ENCODE assay signal across 2 cellular contexts in the genomic region with DNA sequence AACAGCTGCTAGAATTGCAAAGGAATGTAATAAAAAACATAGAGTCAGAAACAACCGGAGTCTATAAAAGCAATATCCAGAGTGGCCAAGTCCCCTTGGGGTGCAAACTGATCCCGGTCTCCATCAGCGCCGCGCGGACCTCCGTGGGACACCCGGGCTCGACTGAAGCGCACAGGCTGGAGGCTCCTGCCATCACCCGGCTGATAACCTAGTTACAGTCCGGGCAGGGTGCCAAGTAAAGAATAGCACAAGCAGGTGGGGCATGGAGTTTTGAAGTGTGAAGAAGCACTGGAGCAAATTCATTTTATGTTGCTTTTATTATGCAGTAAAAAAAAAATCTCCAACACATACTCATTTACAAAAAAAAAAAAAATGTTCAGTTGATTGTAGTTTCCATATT.
TF ChIP-seq lines count a peak whose summit lies in the region.

No MANE protein-coding gene starts in this region.

TF ChIP-seq in HEK293, 187 proteins besides CTCF, POLR2A, EP300 and RAD21 (continued from another document and continues in another):
- TF ChIP-seq, protein P1, sequence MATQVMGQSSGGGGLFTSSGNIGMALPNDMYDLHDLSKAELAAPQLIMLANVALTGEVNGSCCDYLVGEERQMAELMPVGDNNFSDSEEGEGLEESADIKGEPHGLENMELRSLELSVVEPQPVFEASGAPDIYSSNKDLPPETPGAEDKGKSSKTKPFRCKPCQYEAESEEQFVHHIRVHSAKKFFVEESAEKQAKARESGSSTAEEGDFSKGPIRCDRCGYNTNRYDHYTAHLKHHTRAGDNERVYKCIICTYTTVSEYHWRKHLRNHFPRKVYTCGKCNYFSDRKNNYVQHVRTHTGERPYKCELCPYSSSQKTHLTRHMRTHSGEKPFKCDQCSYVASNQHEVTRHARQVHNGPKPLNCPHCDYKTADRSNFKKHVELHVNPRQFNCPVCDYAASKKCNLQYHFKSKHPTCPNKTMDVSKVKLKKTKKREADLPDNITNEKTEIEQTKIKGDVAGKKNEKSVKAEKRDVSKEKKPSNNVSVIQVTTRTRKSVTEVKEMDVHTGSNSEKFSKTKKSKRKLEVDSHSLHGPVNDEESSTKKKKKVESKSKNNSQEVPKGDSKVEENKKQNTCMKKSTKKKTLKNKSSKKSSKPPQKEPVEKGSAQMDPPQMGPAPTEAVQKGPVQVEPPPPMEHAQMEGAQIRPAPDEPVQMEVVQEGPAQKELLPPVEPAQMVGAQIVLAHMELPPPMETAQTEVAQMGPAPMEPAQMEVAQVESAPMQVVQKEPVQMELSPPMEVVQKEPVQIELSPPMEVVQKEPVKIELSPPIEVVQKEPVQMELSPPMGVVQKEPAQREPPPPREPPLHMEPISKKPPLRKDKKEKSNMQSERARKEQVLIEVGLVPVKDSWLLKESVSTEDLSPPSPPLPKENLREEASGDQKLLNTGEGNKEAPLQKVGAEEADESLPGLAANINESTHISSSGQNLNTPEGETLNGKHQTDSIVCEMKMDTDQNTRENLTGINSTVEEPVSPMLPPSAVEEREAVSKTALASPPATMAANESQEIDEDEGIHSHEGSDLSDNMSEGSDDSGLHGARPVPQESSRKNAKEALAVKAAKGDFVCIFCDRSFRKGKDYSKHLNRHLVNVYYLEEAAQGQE (tag by site-specific recombination; IDR thresholded peaks at IDR 0.05): no peak
- TF ChIP-seq ZBTB44 (tag by site-specific recombination; IDR thresholded peaks at IDR 0.05) (peak; percentile 40; the same call in 1 of the 2 replicates), ZNF777 (tag by site-specific recombination; IDR thresholded peaks at IDR 0.05; ENCODE audit: borderline replicate concordance) (no peak), WT1 (tag by site-specific recombination; IDR thresholded peaks at IDR 0.05) (no peak), ZNF404 (tag by site-specific recombination; IDR thresholded peaks at IDR 0.05) (no peak), ZNF600 (tag by site-specific recombination; IDR thresholded peaks at IDR 0.05) (0 out of 2 replicates have a peak, but pooled peaks have one; percentile 22), ZNF202 (tag by site-specific recombination; IDR thresholded peaks at IDR 0.05; ENCODE audit: borderline replicate concordance) (no peak), ZNF169 (tag by site-specific recombination; IDR thresholded peaks at IDR 0.05) (no peak), ZNF416 (tag by site-specific recombination; IDR thresholded peaks at IDR 0.05) (no peak), ZFP37 (tag by site-specific recombination; IDR thresholded peaks at IDR 0.05) (no peak), GLI4 (tag by site-specific recombination; IDR thresholded peaks at IDR 0.05) (no peak), ZNF513 (tag by site-specific recombination; IDR thresholded peaks at IDR 0.05) (no peak)
- TF ChIP-seq, protein P2, sequence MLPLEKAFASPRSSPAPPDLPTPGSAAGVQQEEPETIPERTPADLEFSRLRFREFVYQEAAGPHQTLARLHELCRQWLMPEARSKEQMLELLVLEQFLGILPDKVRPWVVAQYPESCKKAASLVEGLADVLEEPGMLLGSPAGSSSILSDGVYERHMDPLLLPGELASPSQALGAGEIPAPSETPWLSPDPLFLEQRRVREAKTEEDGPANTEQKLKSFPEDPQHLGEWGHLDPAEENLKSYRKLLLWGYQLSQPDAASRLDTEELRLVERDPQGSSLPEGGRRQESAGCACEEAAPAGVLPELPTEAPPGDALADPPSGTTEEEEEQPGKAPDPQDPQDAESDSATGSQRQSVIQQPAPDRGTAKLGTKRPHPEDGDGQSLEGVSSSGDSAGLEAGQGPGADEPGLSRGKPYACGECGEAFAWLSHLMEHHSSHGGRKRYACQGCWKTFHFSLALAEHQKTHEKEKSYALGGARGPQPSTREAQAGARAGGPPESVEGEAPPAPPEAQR (tag by site-specific recombination; IDR thresholded peaks at IDR 0.05): no peak
- TF ChIP-seq, protein P3, sequence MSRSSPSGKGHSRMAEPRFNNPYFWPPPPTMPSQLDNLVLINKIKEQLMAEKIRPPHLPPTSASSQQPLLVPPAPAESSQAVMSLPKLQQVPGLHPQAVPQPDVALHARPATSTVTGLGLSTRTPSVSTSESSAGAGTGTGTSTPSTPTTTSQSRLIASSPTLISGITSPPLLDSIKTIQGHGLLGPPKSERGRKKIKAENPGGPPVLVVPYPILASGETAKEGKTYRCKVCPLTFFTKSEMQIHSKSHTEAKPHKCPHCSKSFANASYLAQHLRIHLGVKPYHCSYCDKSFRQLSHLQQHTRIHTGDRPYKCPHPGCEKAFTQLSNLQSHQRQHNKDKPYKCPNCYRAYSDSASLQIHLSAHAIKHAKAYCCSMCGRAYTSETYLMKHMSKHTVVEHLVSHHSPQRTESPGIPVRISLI (tag by site-specific recombination; IDR thresholded peaks at IDR 0.05): no peak
- TF ChIP-seq, protein P4, sequence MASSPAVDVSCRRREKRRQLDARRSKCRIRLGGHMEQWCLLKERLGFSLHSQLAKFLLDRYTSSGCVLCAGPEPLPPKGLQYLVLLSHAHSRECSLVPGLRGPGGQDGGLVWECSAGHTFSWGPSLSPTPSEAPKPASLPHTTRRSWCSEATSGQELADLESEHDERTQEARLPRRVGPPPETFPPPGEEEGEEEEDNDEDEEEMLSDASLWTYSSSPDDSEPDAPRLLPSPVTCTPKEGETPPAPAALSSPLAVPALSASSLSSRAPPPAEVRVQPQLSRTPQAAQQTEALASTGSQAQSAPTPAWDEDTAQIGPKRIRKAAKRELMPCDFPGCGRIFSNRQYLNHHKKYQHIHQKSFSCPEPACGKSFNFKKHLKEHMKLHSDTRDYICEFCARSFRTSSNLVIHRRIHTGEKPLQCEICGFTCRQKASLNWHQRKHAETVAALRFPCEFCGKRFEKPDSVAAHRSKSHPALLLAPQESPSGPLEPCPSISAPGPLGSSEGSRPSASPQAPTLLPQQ (tag by site-specific recombination; IDR thresholded peaks at IDR 0.05): no peak

TF ChIP-seq in K562, 482 proteins besides CTCF, POLR2A, EP300 and RAD21:
- TF ChIP-seq ZBTB40 (IDR thresholded peaks at IDR 0.05) (0 out of 2 replicates have a peak, but pooled peaks have one; percentile 48), ZBTB40 (CRISPR knock-in tag; IDR thresholded peaks at IDR 0.05) (no peak), ZNF143 (CRISPR knock-in tag; IDR thresholded peaks at IDR 0.05) (no peak), ZNF589 (CRISPR knock-in tag; IDR thresholded peaks at IDR 0.05; ENCODE audit: low read depth) (no peak), ZFP36 (IDR thresholded peaks at IDR 0.05; ENCODE audit: low read depth, low read length, partially characterized antibody) (no peak), SRSF3 (IDR thresholded peaks at IDR 0.05; ENCODE audit: insufficient read depth, low read length) (no peak), ZNF76 (CRISPR knock-in tag; IDR thresholded peaks at IDR 0.05; ENCODE audit: borderline replicate concordance) (no peak), ZNF408 (CRISPR knock-in tag; IDR thresholded peaks at IDR 0.05; ENCODE audit: low read depth) (no peak), CREB3L1 (IDR thresholded peaks at IDR 0.05; ENCODE audit: borderline replicate concordance, low read depth) (no peak), NFIC (IDR thresholded peaks at IDR 0.05) (peak; percentile 80), NRF1 (conservative IDR thresholded peaks at IDR 0.05 in 1 of 2, IDR thresholded peaks at IDR 0.05 in 1 of 2) (no peak)
- TF ChIP-seq, protein P5, sequence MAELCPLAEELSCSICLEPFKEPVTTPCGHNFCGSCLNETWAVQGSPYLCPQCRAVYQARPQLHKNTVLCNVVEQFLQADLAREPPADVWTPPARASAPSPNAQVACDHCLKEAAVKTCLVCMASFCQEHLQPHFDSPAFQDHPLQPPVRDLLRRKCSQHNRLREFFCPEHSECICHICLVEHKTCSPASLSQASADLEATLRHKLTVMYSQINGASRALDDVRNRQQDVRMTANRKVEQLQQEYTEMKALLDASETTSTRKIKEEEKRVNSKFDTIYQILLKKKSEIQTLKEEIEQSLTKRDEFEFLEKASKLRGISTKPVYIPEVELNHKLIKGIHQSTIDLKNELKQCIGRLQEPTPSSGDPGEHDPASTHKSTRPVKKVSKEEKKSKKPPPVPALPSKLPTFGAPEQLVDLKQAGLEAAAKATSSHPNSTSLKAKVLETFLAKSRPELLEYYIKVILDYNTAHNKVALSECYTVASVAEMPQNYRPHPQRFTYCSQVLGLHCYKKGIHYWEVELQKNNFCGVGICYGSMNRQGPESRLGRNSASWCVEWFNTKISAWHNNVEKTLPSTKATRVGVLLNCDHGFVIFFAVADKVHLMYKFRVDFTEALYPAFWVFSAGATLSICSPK (IDR thresholded peaks at IDR 0.05; ENCODE audit: borderline replicate concordance): no peak
